In the genomic region with DNA sequence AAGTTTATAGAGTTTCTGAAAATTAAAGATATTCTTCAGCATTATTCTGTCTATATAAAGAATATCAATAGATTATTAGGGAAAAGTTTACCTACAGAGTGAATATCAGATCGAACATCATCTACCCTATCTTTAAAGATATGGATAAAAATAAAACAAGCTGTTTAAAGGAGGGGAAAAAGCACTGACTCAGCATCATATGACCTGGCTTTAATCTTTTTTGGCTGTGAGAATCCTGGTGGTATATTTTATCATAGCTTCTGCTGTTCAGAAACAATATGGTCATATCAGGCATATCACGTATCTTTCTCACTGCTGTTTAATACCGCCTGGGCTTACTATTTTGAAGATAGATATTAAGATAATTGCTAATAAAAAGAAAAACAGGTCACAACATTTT, we compare ENCODE assay signal across 25 cellular contexts.
"Had no signal": no experiment of that assay in that cellular context is flagged by ENCODE, and none has a peak within 500 bp of the region (broad histone marks: within the 10 kb centered on the region; RNA-seq: fewer than 3 reads in every experiment).

No MANE protein-coding gene starts in this region.

- DNase-seq: activated CD4-positive, alpha-beta memory T cell treated with anti-CD3 and anti-CD28 coated beads, Interleukin-2, amount 10 ng/mL, durations not matched to agents 7 days and 5 days; activated CD4-positive, alpha-beta T cell treated with anti-CD3 and anti-CD28 coated beads for 1 hour; activated CD4-positive, alpha-beta T cell treated with anti-CD3 and anti-CD28 coated beads for 4 hours; activated CD4-positive, alpha-beta T cell treated with anti-CD3 and anti-CD28 coated beads, Interleukin-2, amount 10 ng/mL, durations not matched to agents 7 days and 5 days; activated CD4-positive, alpha-beta T cell treated with anti-CD3 and anti-CD28 coated beads, Interleukin-2, amount 50 U/mL, for 4 hours; activated CD8-positive, alpha-beta memory T cell treated with anti-CD3 and anti-CD28 coated beads, Interleukin-2, amount 50 U/mL, for 48 hours; activated gamma-delta T cell; activated naive CD4-positive, alpha-beta T cell; activated naive CD4-positive, alpha-beta T cell treated with anti-CD3 and anti-CD28 coated beads, Interleukin-2, amount 10 ng/mL, durations not matched to agents 7 days and 5 days; activated T-cell treated with anti-CD3 and anti-CD28 coated beads for 4 hours; activated T-cell treated with anti-CD3 and anti-CD28 coated beads, Interleukin-2, amount 50 U/mL, for 24 hours; activated T-cell treated with anti-CD3 and anti-CD28 coated beads, Interleukin-2, amount 50 U/mL, for 72 hours; amniotic stem cell; anterior cingulate cortex; brain microvascular endothelial cell; dorsolateral prefrontal cortex; effector memory CD4-positive, alpha-beta T cell; endodermal cell; foreskin keratinocyte; heart right ventricle; T-helper 2 cell had no signal

- H3K4me3 Mint-ChIP-seq: activated CD4-positive, alpha-beta memory T cell treated with anti-CD3 and anti-CD28 coated beads, Interleukin-2, amount 10 ng/mL, durations not matched to agents 7 days and 5 days; activated CD4-positive, alpha-beta T cell treated with anti-CD3 and anti-CD28 coated beads, Interleukin-2, amount 10 ng/mL, durations not matched to agents 7 days and 5 days; activated naive CD4-positive, alpha-beta T cell treated with anti-CD3 and anti-CD28 coated beads, Interleukin-2, amount 10 ng/mL, durations not matched to agents 7 days and 5 days; activated T-cell treated with anti-CD3 and anti-CD28 coated beads, Interleukin-2, amount 50 U/mL, for 24 hours; activated T-cell treated with anti-CD3 and anti-CD28 coated beads, Interleukin-2, amount 50 U/mL, for 72 hours; central memory CD8-positive, alpha-beta T cell; dendritic cell treated with granulocyte-macrophage colony-stimulating factor and Interleukin-4, amounts not matched to agents 40 ng/mL and 50 ng/mL, for 4 days; endodermal cell had no signal

- H3K27ac Mint-ChIP-seq: activated CD4-positive, alpha-beta memory T cell treated with anti-CD3 and anti-CD28 coated beads, Interleukin-2, amount 10 ng/mL, durations not matched to agents 7 days and 5 days; activated CD4-positive, alpha-beta T cell treated with anti-CD3 and anti-CD28 coated beads, Interleukin-2, amount 10 ng/mL, durations not matched to agents 7 days and 5 days; activated naive CD4-positive, alpha-beta T cell treated with anti-CD3 and anti-CD28 coated beads, Interleukin-2, amount 10 ng/mL, durations not matched to agents 7 days and 5 days; activated naive CD4-positive, alpha-beta T cell treated with anti-CD3 and anti-CD28 coated beads, Interleukin-2, amount 50 U/mL, for 72 hours; activated T-cell treated with anti-CD3 and anti-CD28 coated beads, Interleukin-2, amount 50 U/mL, for 24 hours; activated T-cell treated with anti-CD3 and anti-CD28 coated beads, Interleukin-2, amount 50 U/mL, for 72 hours; dendritic cell treated with granulocyte-macrophage colony-stimulating factor and Interleukin-4, amounts not matched to agents 40 ng/mL and 50 ng/mL, for 4 days; endodermal cell had no signal

- H3K9me3 Mint-ChIP-seq: activated CD4-positive, alpha-beta memory T cell treated with anti-CD3 and anti-CD28 coated beads, Interleukin-2, amount 10 ng/mL, durations not matched to agents 7 days and 5 days; activated CD4-positive, alpha-beta T cell treated with anti-CD3 and anti-CD28 coated beads, Interleukin-2, amount 10 ng/mL, durations not matched to agents 7 days and 5 days; activated naive CD4-positive, alpha-beta T cell treated with anti-CD3 and anti-CD28 coated beads, Interleukin-2, amount 10 ng/mL, durations not matched to agents 7 days and 5 days; activated T-cell treated with anti-CD3 and anti-CD28 coated beads, Interleukin-2, amount 50 U/mL, for 24 hours; activated T-cell treated with anti-CD3 and anti-CD28 coated beads, Interleukin-2, amount 50 U/mL, for 72 hours; central memory CD8-positive, alpha-beta T cell; dendritic cell treated with granulocyte-macrophage colony-stimulating factor and Interleukin-4, amounts not matched to agents 40 ng/mL and 50 ng/mL, for 4 days; endodermal cell had no signal

- H3K4me1 Mint-ChIP-seq: activated CD4-positive, alpha-beta memory T cell treated with anti-CD3 and anti-CD28 coated beads, Interleukin-2, amount 10 ng/mL, durations not matched to agents 7 days and 5 days; activated CD4-positive, alpha-beta T cell treated with anti-CD3 and anti-CD28 coated beads, Interleukin-2, amount 10 ng/mL, durations not matched to agents 7 days and 5 days; activated naive CD4-positive, alpha-beta T cell treated with anti-CD3 and anti-CD28 coated beads, Interleukin-2, amount 10 ng/mL, durations not matched to agents 7 days and 5 days; central memory CD8-positive, alpha-beta T cell; endodermal cell had no signal

- H3K36me3 Mint-ChIP-seq: activated naive CD4-positive, alpha-beta T cell treated with anti-CD3 and anti-CD28 coated beads, Interleukin-2, amount 10 ng/mL, durations not matched to agents 7 days and 5 days; activated naive CD4-positive, alpha-beta T cell treated with anti-CD3 and anti-CD28 coated beads, Interleukin-2, amount 50 U/mL, for 72 hours had no signal

- ATAC-seq: activated naive CD4-positive, alpha-beta T cell treated with anti-CD3 and anti-CD28 coated beads, Interleukin-2, amount 50 U/mL, for 72 hours; activated T-cell treated with anti-CD3 and anti-CD28 coated beads, Interleukin-2, amount 50 U/mL, for 72 hours; foreskin keratinocyte; gastroesophageal sphincter; heart right ventricle had no signal

- H3K27me3 Mint-ChIP-seq: activated T-cell treated with anti-CD3 and anti-CD28 coated beads, Interleukin-2, amount 50 U/mL, for 24 hours; central memory CD8-positive, alpha-beta T cell; dendritic cell treated with granulocyte-macrophage colony-stimulating factor and Interleukin-4, amounts not matched to agents 40 ng/mL and 50 ng/mL, for 4 days had no signal
